20 cellular contexts compared by ENCODE assay signal in the genomic region with DNA sequence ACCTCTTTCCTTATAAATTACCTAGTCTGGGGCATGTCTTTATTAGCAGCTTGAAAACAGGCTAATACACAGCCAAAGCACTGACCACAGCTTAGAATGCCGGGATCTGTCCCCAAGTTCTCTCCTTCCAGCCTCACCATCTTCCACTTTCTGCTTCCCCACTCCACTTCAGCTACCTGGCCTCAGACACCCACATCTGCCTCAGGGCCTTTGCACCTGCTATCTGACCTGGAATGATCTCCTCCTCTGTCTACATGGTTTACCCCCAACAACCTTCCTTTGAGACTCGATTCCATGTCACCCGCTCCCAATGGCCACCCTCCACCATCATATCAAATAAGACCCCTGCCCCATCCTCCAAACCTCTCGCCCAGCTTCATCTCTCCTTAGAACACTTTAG.
"Had no signal": no experiment of that assay in that cellular context is flagged by ENCODE, and none has a peak within 500 bp of the region (broad histone marks: within the 10 kb centered on the region; RNA-seq: fewer than 3 reads in every experiment).

No MANE protein-coding gene starts in this region.

- FAIRE-seq: K562 had no signal

- ATAC-seq: K562, Panc1, PC-3 had no signal

- H3K27ac ChIP-seq: HL-60, KMS-11, RWPE1 had no signal

- H3K9me3 ChIP-seq: SK-N-SH had no signal

- H3K4me3 ChIP-seq: K562 had no signal

- H3K9ac ChIP-seq: KMS-11, SK-N-SH had no signal

- H3K4me2 ChIP-seq: KMS-11, SK-N-SH had no signal

- DNase-seq: MV-4-11, NCI-H1048, NCI-H1105, NCI-H1417, NCI-H1436 treated with DMSO at 0.1 percent for 48 hours, NCI-H1694, NCI-H187 treated with DMSO at 0.1 percent for 48 hours, NCI-H2029 treated with DMSO at 0.1 percent for 48 hours, NCI-H510A, NCI-H524 treated with DMSO at 0.1 percent for 48 hours, NCI-H774, PC-3, SHP77, SK-N-SH, SW 1271 had no signal
